8 cellular contexts compared by ENCODE assay signal in the genomic region with DNA sequence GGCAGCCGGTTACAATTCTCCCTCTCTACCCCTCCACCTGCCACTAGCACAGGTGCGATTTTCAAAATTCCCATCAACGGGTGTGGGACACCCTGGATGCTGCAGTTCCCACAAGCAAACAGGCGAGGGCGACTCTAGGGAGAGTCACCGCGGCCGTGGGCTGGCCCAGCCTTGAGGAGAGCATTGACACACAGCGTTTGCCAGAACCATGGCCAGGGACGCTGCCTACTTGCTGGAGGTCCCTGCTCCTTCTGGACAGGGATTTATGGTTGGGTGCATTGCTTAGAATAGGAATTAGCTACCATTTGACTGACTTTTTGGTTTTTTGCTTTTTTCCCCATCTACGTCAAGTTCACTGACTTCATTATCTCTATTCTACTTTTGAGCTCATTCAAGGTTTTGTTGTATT. TPM values are rescaled to one million over a fixed set of nuclear protein-coding genes. Genes with fewer than 3 reads are reported as not detected.
A peak's percentile ranks its signal among the peaks of the same experiment; 100 is the strongest.
DNase-seq lines count a peak whose midpoint lies in the region; ATAC-seq and TF ChIP-seq lines count a peak whose summit lies in the region.

No MANE protein-coding gene starts in this region.

- peak; percentile 91 for TF ChIP-seq CTCF in AG09309 (IDR thresholded peaks at IDR 0.05; ENCODE audit: control insufficient read depth, insufficient read depth, low read depth, low read length, missing control alignments)
- TF ChIP-seq CTCF in endothelial cell (IDR thresholded peaks at IDR 0.05; ENCODE audit: unreplicated experiment): peak; percentile 69
- TF ChIP-seq CTCF in suprapubic skin (IDR thresholded peaks at IDR 0.05): peak; percentile 57 to 89

- H3K36me3 ChIP-seq in naive thymus-derived CD4-positive, alpha-beta T cell (ENCODE audit: control insufficient read depth in 2 of 3, insufficient read depth in 3 of 3, low read length in 3 of 3): no peaks in the 10 kb centered on the region
- no peaks in the 10 kb centered on the region for H3K36me3 ChIP-seq in suprapubic skin

- no peaks in the 10 kb centered on the region for H3K36me3 Mint-ChIP-seq in activated CD8-positive, alpha-beta T cell treated with anti-CD3 and anti-CD28 coated beads, Interleukin-2, amount 10 ng/mL, durations not matched to agents 7 days and 5 days (ENCODE audit: low read depth)
- H3K36me3 Mint-ChIP-seq in endothelial cell (ENCODE audit: low read depth, unreplicated experiment): no peaks in the 10 kb centered on the region
- H3K36me3 Mint-ChIP-seq in naive thymus-derived CD4-positive, alpha-beta T cell: peaks cover 0 to 4% (median 0%) of the 10 kb centered on the region in 5 donors

- H3K27ac ChIP-seq in naive thymus-derived CD4-positive, alpha-beta T cell (ENCODE audit: low read depth, low read length): no peak overlapping the region
- H3K27ac ChIP-seq in suprapubic skin: no peak overlapping the region

- no peaks in the 10 kb centered on the region for H3K27me3 Mint-ChIP-seq in activated CD8-positive, alpha-beta T cell treated with anti-CD3 and anti-CD28 coated beads, Interleukin-2, amount 10 ng/mL, durations not matched to agents 7 days and 5 days (ENCODE audit: low read depth)
- no peaks in the 10 kb centered on the region for H3K27me3 Mint-ChIP-seq in endothelial cell (ENCODE audit: unreplicated experiment)
- H3K27me3 Mint-ChIP-seq in naive thymus-derived CD4-positive, alpha-beta T cell: peaks cover 3 to 14% (median 13%) of the 10 kb centered on the region in 5 donors

- intact Hi-C loops in naive thymus-derived CD4-positive, alpha-beta T cell (cut with micrococcal nuclease): loop anchor here in 1 of 2 donors (1.0 kb wide), 1 partner anchor 44 kb away; no protein-coding TSS in a partner anchor

- no peak overlapping the region for H3K27ac Mint-ChIP-seq in activated CD8-positive, alpha-beta T cell treated with anti-CD3 and anti-CD28 coated beads, Interleukin-2, amount 10 ng/mL, durations not matched to agents 7 days and 5 days
- H3K27ac Mint-ChIP-seq in endothelial cell (ENCODE audit: unreplicated experiment): no peak overlapping the region
- H3K27ac Mint-ChIP-seq in naive thymus-derived CD4-positive, alpha-beta T cell: no peak overlapping the region

- POLR2A ChIA-PET in activated CD8-positive, alpha-beta T cell treated with anti-CD3 and anti-CD28 coated beads, Interleukin-2, amount 10 ng/mL, durations not matched to agents 7 days and 5 days (lab: Charles Lee): no interaction called here
- POLR2A ChIA-PET in naive thymus-derived CD4-positive, alpha-beta T cell (lab: Charles Lee): interaction anchor here (0.6 to 0.7 kb wide), 2 partner anchors 11 to 30 kb away, joined by 3 read pairs; no protein-coding TSS in a partner anchor

- H3K4me3 ChIP-seq in AG09309 (ENCODE audit: control insufficient read depth, low read depth, low read length) (no peak overlapping the region), suprapubic skin (no peak overlapping the region)
- no peak overlapping the region for H3K4me3 ChIP-seq in naive thymus-derived CD4-positive, alpha-beta T cell (ENCODE audit: low read length)

- TF ChIP-seq EP300 in suprapubic skin (IDR thresholded peaks at IDR 0.05): no peak

- CTCF ChIA-PET in activated CD8-positive, alpha-beta T cell treated with anti-CD3 and anti-CD28 coated beads, Interleukin-2, amount 10 ng/mL, durations not matched to agents 7 days and 5 days (lab: Charles Lee): interaction anchor here (0.7 to 3.1 kb wide), 5 partner anchors 10 to 51 kb away, joined by 3 to 42 read pairs (median 4); no protein-coding TSS in a partner anchor
- CTCF ChIA-PET in naive thymus-derived CD4-positive, alpha-beta T cell (lab: Charles Lee): interaction anchor here (1.6 kb wide), 1 partner anchor 43 kb away, joined by 9 read pairs; no protein-coding TSS in a partner anchor

- no peak overlapping the region for H3K4me3 Mint-ChIP-seq in activated CD8-positive, alpha-beta T cell treated with anti-CD3 and anti-CD28 coated beads, Interleukin-2, amount 10 ng/mL, durations not matched to agents 7 days and 5 days
- H3K4me3 Mint-ChIP-seq in endothelial cell (ENCODE audit: unreplicated experiment): no peak overlapping the region
- H3K4me3 Mint-ChIP-seq in naive thymus-derived CD4-positive, alpha-beta T cell: no peak overlapping the region

- no peaks in the 10 kb centered on the region for H3K9me3 Mint-ChIP-seq in activated CD8-positive, alpha-beta T cell treated with anti-CD3 and anti-CD28 coated beads, Interleukin-2, amount 10 ng/mL, durations not matched to agents 7 days and 5 days (ENCODE audit: insufficient read depth)
- H3K9me3 Mint-ChIP-seq in endothelial cell (ENCODE audit: unreplicated experiment): no peaks in the 10 kb centered on the region
- peaks cover 0 to 16% (median 5%) of the 10 kb centered on the region in 11 donors for H3K9me3 Mint-ChIP-seq in naive thymus-derived CD4-positive, alpha-beta T cell

- peaks cover 0 to 10% (median 0%) of the 10 kb centered on the region in 3 experiments for H3K9me3 ChIP-seq in naive thymus-derived CD4-positive, alpha-beta T cell (ENCODE audit: control insufficient read depth in 2 of 3, low read length in 3 of 3)
- no peaks in the 10 kb centered on the region for H3K9me3 ChIP-seq in suprapubic skin

- 11% methylated on average over 9 of the region's 11 CpGs for WGBS in suprapubic skin

- no peaks in the 10 kb centered on the region for H3K4me1 ChIP-seq in naive thymus-derived CD4-positive, alpha-beta T cell (ENCODE audit: control insufficient read depth in 2 of 2, insufficient read depth in 2 of 2, low read length in 2 of 2)
- H3K4me1 ChIP-seq in suprapubic skin: no peaks in the 10 kb centered on the region

- no peaks in the 10 kb centered on the region for H3K27me3 ChIP-seq in naive thymus-derived CD4-positive, alpha-beta T cell (ENCODE audit: control insufficient read depth in 2 of 2, insufficient read depth in 2 of 2, low read length in 2 of 2)
- peaks cover 3% of the 10 kb centered on the region for H3K27me3 ChIP-seq in suprapubic skin

- DNase-seq in AG09309 (ENCODE audit: low read depth): peak; percentile 14
- DNase-seq in NCI-H524 treated with DMSO at 0.1 percent for 48 hours (lab: John Stamatoyannopoulos, UW): peak; percentile 3
- peak; percentile 59 for DNase-seq in activated CD8-positive, alpha-beta T cell treated with anti-CD3 and anti-CD28 coated beads, Interleukin-2, amount 10 ng/mL, durations not matched to agents 7 days and 5 days
- DNase-seq in endothelial cell (ENCODE audit: low spot score): peak; percentile 72
- DNase-seq in naive thymus-derived CD4-positive, alpha-beta T cell: peak in 7 of 9 donors; percentile 17 to 66 (median 29)
- DNase-seq in suprapubic skin (ENCODE audit: low spot score in 2 of 2): peak; percentile 83 to 85

- no peaks in the 10 kb centered on the region for H3K4me1 Mint-ChIP-seq in activated CD8-positive, alpha-beta T cell treated with anti-CD3 and anti-CD28 coated beads, Interleukin-2, amount 10 ng/mL, durations not matched to agents 7 days and 5 days (ENCODE audit: low read depth)
- no peaks in the 10 kb centered on the region for H3K4me1 Mint-ChIP-seq in endothelial cell (ENCODE audit: unreplicated experiment)
- peaks cover 0 to 2% (median 0%) of the 10 kb centered on the region in 7 donors for H3K4me1 Mint-ChIP-seq in naive thymus-derived CD4-positive, alpha-beta T cell

- no peak for TF ChIP-seq POLR2A in suprapubic skin (IDR thresholded peaks at IDR 0.05)

- ATAC-seq in GM21529 (IDR thresholded peaks at IDR 0.05; ENCODE audit: unreplicated experiment): peak; percentile 62
- peak; percentile 86 for ATAC-seq in activated CD8-positive, alpha-beta T cell treated with anti-CD3 and anti-CD28 coated beads, Interleukin-2, amount 10 ng/mL, durations not matched to agents 7 days and 5 days
- ATAC-seq in naive thymus-derived CD4-positive, alpha-beta T cell: peak; percentile 86
- no peak for ATAC-seq in HG03175 (IDR thresholded peaks at IDR 0.05; ENCODE audit: unreplicated experiment)

RNA-seq across cellular contexts. Expression of a gene that starts 19.0 kb away (rescaled TPM):
- under 1 TPM; 0.16 to 0.29 TPM for total RNA-seq in activated CD8-positive, alpha-beta T cell treated with anti-CD3 and anti-CD28 coated beads, Interleukin-2, amount 10 ng/mL, durations not matched to agents 7 days and 5 days
- total RNA-seq in endothelial cell (ENCODE audit: unreplicated experiment) (1.6 TPM), suprapubic skin (100 to 1,000 TPM in 3 of 4 donors, 10 to 100 TPM in 1; 82.6 to 389 (median 254) TPM)
- total RNA-seq in naive thymus-derived CD4-positive, alpha-beta T cell: under 1 TPM in 1 of 5 experiments, not detected in 4; 0.24 TPM
- under 1 TPM; 0.14 to 0.16 TPM for polyA plus RNA-seq in naive thymus-derived CD4-positive, alpha-beta T cell

RNA-seq across cellular contexts. Expression of a gene that starts 30.6 kb away (rescaled TPM):
- not detected for total RNA-seq in activated CD8-positive, alpha-beta T cell treated with anti-CD3 and anti-CD28 coated beads, Interleukin-2, amount 10 ng/mL, durations not matched to agents 7 days and 5 days
- total RNA-seq in endothelial cell (ENCODE audit: unreplicated experiment): 6.1 TPM
- total RNA-seq in naive thymus-derived CD4-positive, alpha-beta T cell: 1 to 10 TPM; 1.8 to 7.4 (median 3.3) TPM
- 1 to 10 TPM; 1.5 to 2.0 TPM for polyA plus RNA-seq in naive thymus-derived CD4-positive, alpha-beta T cell
- 1 to 10 TPM in 3 of 4 donors, not detected in 1; 2.0 to 6.8 (median 2.9) TPM for total RNA-seq in suprapubic skin

RNA-seq across cellular contexts. Expression of a gene that starts 41.7 kb away (rescaled TPM):
- not detected for total RNA-seq in activated CD8-positive, alpha-beta T cell treated with anti-CD3 and anti-CD28 coated beads, Interleukin-2, amount 10 ng/mL, durations not matched to agents 7 days and 5 days
- 0.36 TPM for total RNA-seq in endothelial cell (ENCODE audit: unreplicated experiment)
- not detected for total RNA-seq in naive thymus-derived CD4-positive, alpha-beta T cell
- polyA plus RNA-seq in naive thymus-derived CD4-positive, alpha-beta T cell: not detected
- total RNA-seq in suprapubic skin: 10 to 100 TPM in 2 of 4 donors, 1 to 10 TPM in 2; 4.6 to 19.4 (median 12.0) TPM

RNA-seq across cellular contexts. Expression of a gene that starts 49.2 kb away (rescaled TPM):
- total RNA-seq in activated CD8-positive, alpha-beta T cell treated with anti-CD3 and anti-CD28 coated beads, Interleukin-2, amount 10 ng/mL, durations not matched to agents 7 days and 5 days: not detected
- total RNA-seq in endothelial cell (ENCODE audit: unreplicated experiment): not detected
- total RNA-seq in naive thymus-derived CD4-positive, alpha-beta T cell: not detected
- polyA plus RNA-seq in naive thymus-derived CD4-positive, alpha-beta T cell: not detected
- not detected for total RNA-seq in suprapubic skin

Comparison
In these comparisons a context has a peak if more than half of its experiments do, and no peak if none do; other contexts are left out.
1. DNase-seq: peak in every context shown above with its lines; median percentile 84 in suprapubic skin; 72 in endothelial cell; 59 in activated CD8-positive, alpha-beta T cell treated with anti-CD3 and anti-CD28 coated beads, Interleukin-2, amount 10 ng/mL, durations not matched to agents 7 days and 5 days; 29 in naive thymus-derived CD4-positive, alpha-beta T cell; 14 in AG09309; 3 in NCI-H524 treated with DMSO at 0.1 percent for 48 hours.
2. RNA of a gene that starts 19.0 kb away (total RNA-seq): 82.6 to 389 TPM in suprapubic skin; 1.6 TPM in endothelial cell (single experiment), 0.16 to 0.29 TPM in activated CD8-positive, alpha-beta T cell treated with anti-CD3 and anti-CD28 coated beads, Interleukin-2, amount 10 ng/mL, durations not matched to agents 7 days and 5 days and 0.24 TPM in naive thymus-derived CD4-positive, alpha-beta T cell; every median in the first group is over 10 times any median in the second.
3. Peak in every context shown above with its lines, with median percentiles within 50 percentile points of each other: CTCF ChIP-seq.